19 cellular contexts compared by ENCODE assay signal in genomic region chr16:5349661-5350060, GRCh38.
"Had no signal": no experiment of that assay in that cellular context is flagged by ENCODE, and none has a peak within 500 bp of the region (broad histone marks: within the 10 kb centered on the region; RNA-seq: fewer than 3 reads in every experiment).

No MANE protein-coding gene starts in this region.

- H3K4me1 Mint-ChIP-seq: activated naive CD8-positive, alpha-beta T cell treated with anti-CD3 and anti-CD28 coated beads for 36 hours; activated T-helper 17 cell treated with anti-CD3 and anti-CD28 coated beads, Interleukin-2, amount 50 U/mL, for 72 hours; naive thymus-derived CD8-positive, alpha-beta T cell; stimulated activated naive B cell treated with anti-CD40 and anti-IgM and Interleukin-4, amounts not matched to agents 10 μg/mL and 1 μg/mL and 100 μg/mL, for 72 hours had no signal

- H3K27me3 ChIP-seq: esophagus squamous epithelium, pancreas, upper lobe of left lung had no signal

- DNase-seq: activated CD8-positive, alpha-beta T cell treated with anti-CD3 and anti-CD28 coated beads for 36 hours; activated naive CD4-positive, alpha-beta T cell; activated naive CD8-positive, alpha-beta T cell treated with anti-CD3 and anti-CD28 coated beads for 36 hours; activated T-cell treated with anti-CD3 and anti-CD28 coated beads, Interleukin-2, amount 50 U/mL, for 1 hour; amniotic stem cell; dermis blood vessel endothelial cell; effector memory CD4-positive, alpha-beta T cell; esophagus squamous epithelium; heart right ventricle; mesenchymal stem cell; naive thymus-derived CD8-positive, alpha-beta T cell; pancreas; stimulated activated CD4-positive, alpha-beta T cell treated with anti-CD3 and anti-CD28 coated beads, Interleukin-4, amount 100 ng/mL, for 4 hours; stimulated activated naive B cell treated with anti-CD40 and anti-IgM and Interleukin-4, amounts not matched to agents 10 μg/mL and 1 μg/mL and 100 μg/mL, for 72 hours; upper lobe of left lung had no signal

- H3K27me3 Mint-ChIP-seq: stimulated activated naive B cell treated with anti-CD40 and anti-IgM and Interleukin-4, amounts not matched to agents 10 μg/mL and 1 μg/mL and 100 μg/mL, for 72 hours had no signal

- FAIRE-seq: pancreas had no signal

- H3K27ac Mint-ChIP-seq: activated CD8-positive, alpha-beta T cell treated with anti-CD3 and anti-CD28 coated beads for 36 hours; activated naive CD8-positive, alpha-beta T cell treated with anti-CD3 and anti-CD28 coated beads for 36 hours; activated T-helper 17 cell treated with anti-CD3 and anti-CD28 coated beads, Interleukin-2, amount 50 U/mL, for 72 hours; naive thymus-derived CD8-positive, alpha-beta T cell; stimulated activated naive B cell treated with anti-CD40 and anti-IgM and Interleukin-4, amounts not matched to agents 10 μg/mL and 1 μg/mL and 100 μg/mL, for 72 hours had no signal

- H3K9me3 Mint-ChIP-seq: activated CD8-positive, alpha-beta T cell treated with anti-CD3 and anti-CD28 coated beads for 36 hours; activated naive CD8-positive, alpha-beta T cell treated with anti-CD3 and anti-CD28 coated beads for 36 hours; activated T-helper 17 cell treated with anti-CD3 and anti-CD28 coated beads, Interleukin-2, amount 50 U/mL, for 72 hours had no signal

- H3K4me1 ChIP-seq: esophagus squamous epithelium, heart right ventricle, pancreas, upper lobe of left lung had no signal

- H3K27ac ChIP-seq: esophagus squamous epithelium, heart right ventricle, pancreas, thoracic aorta, upper lobe of left lung, VCaP had no signal

- H3K36me3 Mint-ChIP-seq: activated naive CD8-positive, alpha-beta T cell treated with anti-CD3 and anti-CD28 coated beads for 36 hours; naive thymus-derived CD8-positive, alpha-beta T cell; stimulated activated naive B cell treated with anti-CD40 and anti-IgM and Interleukin-4, amounts not matched to agents 10 μg/mL and 1 μg/mL and 100 μg/mL, for 72 hours had no signal

- H3K36me3 ChIP-seq: esophagus squamous epithelium, heart right ventricle, pancreas, thoracic aorta, upper lobe of left lung had no signal

- ATAC-seq: activated CD8-positive, alpha-beta T cell treated with anti-CD3 and anti-CD28 coated beads for 36 hours; activated T-helper 17 cell treated with anti-CD3 and anti-CD28 coated beads, Interleukin-2, amount 50 U/mL, for 72 hours; heart right ventricle; naive thymus-derived CD8-positive, alpha-beta T cell; pancreas; sciatic nerve; stimulated activated naive B cell treated with anti-CD40 and anti-IgM and Interleukin-4, amounts not matched to agents 10 μg/mL and 1 μg/mL and 100 μg/mL, for 72 hours had no signal

- H3K4me3 ChIP-seq: esophagus squamous epithelium, heart right ventricle, pancreas, thoracic aorta, upper lobe of left lung had no signal

- H3K4me3 Mint-ChIP-seq: activated CD8-positive, alpha-beta T cell treated with anti-CD3 and anti-CD28 coated beads for 36 hours; activated naive CD8-positive, alpha-beta T cell treated with anti-CD3 and anti-CD28 coated beads for 36 hours; activated T-helper 17 cell treated with anti-CD3 and anti-CD28 coated beads, Interleukin-2, amount 50 U/mL, for 72 hours; naive thymus-derived CD8-positive, alpha-beta T cell; stimulated activated naive B cell treated with anti-CD40 and anti-IgM and Interleukin-4, amounts not matched to agents 10 μg/mL and 1 μg/mL and 100 μg/mL, for 72 hours had no signal

- H3K9me3 ChIP-seq: esophagus squamous epithelium, pancreas, thoracic aorta, upper lobe of left lung had no signal
